Comparison of ENCODE assay signal across 21 cellular contexts in genomic region chr21:41387824-41388223, GRCh38. TPM values are rescaled to one million over a fixed set of nuclear protein-coding genes. Genes with fewer than 3 reads are reported as not detected.
DNase-seq lines count a peak whose midpoint lies in the region; ATAC-seq, FAIRE-seq and TF ChIP-seq lines count a peak whose summit lies in the region.
"Had no signal": no experiment of that assay in that cellular context is flagged by ENCODE, and none has a peak within 500 bp of the region (broad histone marks: within the 10 kb centered on the region; RNA-seq: fewer than 3 reads in every experiment).

No MANE protein-coding gene starts in this region.

- peak overlapping the region; percentile 57 for H3K27ac ChIP-seq in rectal smooth muscle tissue (ENCODE audit: low read depth, low read length)
- H3K27ac ChIP-seq in prostate gland = no peak overlapping the region
- H3K27ac ChIP-seq: GM23248 had no signal

- no peaks in the 10 kb centered on the region for H3K4me1 ChIP-seq in rectal smooth muscle tissue (ENCODE audit: control insufficient read depth, insufficient read depth, low read length)
- H3K4me1 ChIP-seq in prostate gland (replicated peaks) = no peaks in the 10 kb centered on the region
- H3K4me1 ChIP-seq: BE2C had no signal

- H3K36me3 ChIP-seq in rectal smooth muscle tissue (ENCODE audit: control insufficient read depth, insufficient read depth, low read length) (no peaks in the 10 kb centered on the region), prostate gland (no peaks in the 10 kb centered on the region)
- H3K36me3 ChIP-seq: BE2C had no signal

- FAIRE-seq in D721Med (lab: Jason Lieb, UNC) = no peak
- FAIRE-seq: A204.1, GM12892, GM18507 had no signal

- H3K9me3 ChIP-seq in prostate gland = no peaks in the 10 kb centered on the region
- H3K9me3 ChIP-seq: BE2C had no signal

- H3K27ac Mint-ChIP-seq in stimulated activated naive CD8-positive, alpha-beta T cell treated with anti-CD3 and anti-CD28 coated beads, Interleukin-15, amount 100 ng/mL, for 72 hours = peak overlapping the region; percentile 70 to 85

- no peak overlapping the region for H3K9ac ChIP-seq in rectal smooth muscle tissue (ENCODE audit: low read length)
- H3K9ac ChIP-seq: GM23248 had no signal

- TF ChIP-seq CTCF in prostate gland (IDR thresholded peaks at IDR 0.05) (no peak), D721Med (IDR thresholded peaks at IDR 0.05; ENCODE audit: insufficient read depth, missing control alignments) (no peak)

- H3K4me3 ChIP-seq in rectal smooth muscle tissue (ENCODE audit: low read length) (no peak overlapping the region), prostate gland (no peak overlapping the region)
- H3K4me3 ChIP-seq: GM23248 had no signal

- no peak overlapping the region for H3K4me3 Mint-ChIP-seq in stimulated activated naive CD8-positive, alpha-beta T cell treated with anti-CD3 and anti-CD28 coated beads, Interleukin-15, amount 100 ng/mL, for 72 hours
- H3K4me3 Mint-ChIP-seq: CD4-positive, alpha-beta memory T cell had no signal

- H3K4me1 Mint-ChIP-seq in stimulated activated naive CD8-positive, alpha-beta T cell treated with anti-CD3 and anti-CD28 coated beads, Interleukin-15, amount 100 ng/mL, for 72 hours = no peaks in the 10 kb centered on the region

- H3K27me3 Mint-ChIP-seq in stimulated activated naive CD8-positive, alpha-beta T cell treated with anti-CD3 and anti-CD28 coated beads, Interleukin-15, amount 100 ng/mL, for 72 hours = no peaks in the 10 kb centered on the region
- H3K27me3 Mint-ChIP-seq: CD4-positive, alpha-beta memory T cell had no signal

- H3K9me3 Mint-ChIP-seq in stimulated activated naive CD8-positive, alpha-beta T cell treated with anti-CD3 and anti-CD28 coated beads, Interleukin-15, amount 100 ng/mL, for 72 hours = no peaks in the 10 kb centered on the region
- H3K9me3 Mint-ChIP-seq: CD4-positive, alpha-beta memory T cell had no signal

- TF ChIP-seq POLR2A in prostate gland (IDR thresholded peaks at IDR 0.05) = no peak

- H3K27me3 ChIP-seq in rectal smooth muscle tissue (ENCODE audit: control insufficient read depth, insufficient read depth, low read length) (no peaks in the 10 kb centered on the region), prostate gland (replicated peaks; ENCODE audit: insufficient read depth) (no peaks in the 10 kb centered on the region)
- H3K27me3 ChIP-seq: BE2C had no signal

- WGBS in prostate gland = 79% methylated on average over 8 of the region's 8 CpGs

- DNase-seq in stimulated activated naive CD8-positive, alpha-beta T cell treated with anti-CD3 and anti-CD28 coated beads, Interleukin-15, amount 100 ng/mL, for 72 hours = no peak
- no peak for DNase-seq in stimulated activated naive CD8-positive, alpha-beta T cell treated with anti-CD3 and anti-CD28 coated beads, Interleukin-15, Interleukin-2, amounts not matched to agents 100 U/mL and 50 U/mL, for 24 hours
- DNase-seq in foreskin melanocyte = peak; percentile 20
- no peak for DNase-seq in prostate gland (ENCODE audit: low spot score)
- no peak for DNase-seq in left colon
- DNase-seq in activated effector memory CD4-positive, alpha-beta T cell treated with Interleukin-2 at 50 U/mL for 16 hours = no peak
- DNase-seq in D721Med (ENCODE audit: insufficient read length, low spot score) = no peak
- DNase-seq: BE2C; CD4-positive, alpha-beta memory T cell; DMS53; EL; GM23248; HCEC 1CT; NCI-H1092 treated with DMSO at 0.1 percent for 48 hours; NCI-H1694 treated with DMSO at 0.1 percent for 48 hours; NCI-H524; SHP77 had no signal

- intact Hi-C loops in prostate gland (cut with DNase I) = no loop called here
- intact Hi-C loops in left colon (cut with DNase I, micrococcal nuclease) = no loop called here

- no peak for ATAC-seq in stimulated activated naive CD8-positive, alpha-beta T cell treated with anti-CD3 and anti-CD28 coated beads, Interleukin-15, amount 100 ng/mL, for 72 hours
- no peak for ATAC-seq in stimulated activated naive CD8-positive, alpha-beta T cell treated with anti-CD3 and anti-CD28 coated beads, Interleukin-15, Interleukin-2, amounts not matched to agents 100 U/mL and 50 U/mL, for 24 hours
- ATAC-seq in left colon = no peak

RNA-seq across cellular contexts. Expression of gene MX2, which starts 26.0 kb away (rescaled TPM):
- total RNA-seq in prostate gland = 1 to 10 TPM; 1.7 to 4.9 TPM
- total RNA-seq in left colon = 1 to 10 TPM; 3.8 TPM

RNA-seq across cellular contexts. Expression of gene MX1, which starts 38.2 kb away (rescaled TPM):
- 10 to 100 TPM; 15.6 to 29.1 TPM for total RNA-seq in prostate gland
- total RNA-seq in left colon = 10 to 100 TPM; 36.4 to 91.7 TPM
